ENCODE assay signal across 1 cellular context in genomic region chr7:71140264-71140663, GRCh38.
TF ChIP-seq lines count a peak whose summit lies in the region.

No MANE protein-coding gene starts in this region.

TF ChIP-seq in GM23338, 12 proteins besides CTCF, POLR2A, EP300 and RAD21 (continued from another document):
- no peak for TF ChIP-seq REST (IDR thresholded peaks at IDR 0.05; ENCODE audit: unreplicated experiment)
- TF ChIP-seq CREB1 (CRISPR knock-in tag; IDR thresholded peaks at IDR 0.05; ENCODE audit: low read depth) = no peak
- no peak for TF ChIP-seq EZH2phosphoT487 (IDR thresholded peaks at IDR 0.05; ENCODE audit: unreplicated experiment)
- no peak for TF ChIP-seq STAT1 (IDR thresholded peaks at IDR 0.05; ENCODE audit: unreplicated experiment)
- no peak for TF ChIP-seq ETS1 (IDR thresholded peaks at IDR 0.05)
- TF ChIP-seq NANOG (IDR thresholded peaks at IDR 0.05; ENCODE audit: borderline replicate concordance) = no peak
- TF ChIP-seq JUNB (IDR thresholded peaks at IDR 0.05; ENCODE audit: unreplicated experiment) = no peak
TF ChIP-seq in GM23338: peak in this region for 0.
